11 cellular contexts compared by ENCODE assay signal in genomic region chr1:85279463-85280080, GRCh38. TPM values are rescaled to one million over a fixed set of nuclear protein-coding genes. Genes with fewer than 3 reads are reported as not detected.
DNase-seq lines count a peak whose midpoint lies in the region; ATAC-seq and TF ChIP-seq lines count a peak whose summit lies in the region.
"Had no signal": no experiment of that assay in that cellular context is flagged by ENCODE, and none has a peak within 500 bp of the region (broad histone marks: within the 10 kb centered on the region; RNA-seq: fewer than 3 reads in every experiment).

No MANE protein-coding gene starts in this region.

- H3K36me3 Mint-ChIP-seq in T-helper 2 cell treated with Interferon-gamma antibody and Interleukin-4, amounts not matched to agents 5 μg/mL and 100 μg/mL, for 36 hours (ENCODE audit: low read depth), result peaks cover 3% of the 10 kb centered on the region
- peaks cover 7% of the 10 kb centered on the region for H3K36me3 Mint-ChIP-seq in activated T-helper 2 cell treated with anti-CD3 and anti-CD28 coated beads, Interferon-gamma antibody, Interleukin-2, Interleukin-4, amounts not matched to agents 10 μg/mL and 5 μg/mL and 100 μg/mL, durations not matched to agents 14 hours and 24 hours and 36 hours (ENCODE audit: low read depth)

- intact Hi-C loops in activated T-helper 2 cell treated with anti-CD3 and anti-CD28 coated beads, Interferon-gamma antibody, Interleukin-2, Interleukin-4, amounts not matched to agents 10 μg/mL and 5 μg/mL and 100 μg/mL, durations not matched to agents 14 hours and 24 hours and 36 hours (cut with micrococcal nuclease), result loop anchor here (1.0 to 10.0 kb wide), 8 partner anchors 19 to 1132 kb away; partner anchors contain the start of genes CTBS, GNG5, ODF2L and SPATA1
- intact Hi-C loops in thyroid gland (cut with DNase I), result no loop called here

- TF ChIP-seq CTCF in thyroid gland (IDR thresholded peaks at IDR 0.05), result no peak

- peaks cover 29% of the 10 kb centered on the region for H3K4me1 Mint-ChIP-seq in T-helper 2 cell treated with Interferon-gamma antibody and Interleukin-4, amounts not matched to agents 5 μg/mL and 100 μg/mL, for 36 hours (ENCODE audit: low read depth)
- peaks cover 28% of the 10 kb centered on the region for H3K4me1 Mint-ChIP-seq in activated T-helper 2 cell treated with anti-CD3 and anti-CD28 coated beads, Interferon-gamma antibody, Interleukin-2, Interleukin-4, amounts not matched to agents 10 μg/mL and 5 μg/mL and 100 μg/mL, durations not matched to agents 14 hours and 24 hours and 36 hours (ENCODE audit: low read depth)

- no peaks in the 10 kb centered on the region for H3K9me3 ChIP-seq in thyroid gland

- H3K36me3 ChIP-seq in thyroid gland, result no peaks in the 10 kb centered on the region

- no peak for DNase-seq in T-helper 2 cell treated with Interferon-gamma antibody and Interleukin-4, amounts not matched to agents 5 μg/mL and 100 μg/mL, for 36 hours (ENCODE audit: low spot score)
- DNase-seq in T-helper 2 cell (no peak), left kidney (ENCODE audit: low read depth, low spot score) (peak; percentile 71), thyroid gland (no peak), NCI-H1417 treated with DMSO at 0.1 percent for 48 hours (lab: John Stamatoyannopoulos, UW) (no peak)
- DNase-seq in activated T-helper 2 cell treated with anti-CD3 and anti-CD28 coated beads, Interferon-gamma antibody, Interleukin-2, Interleukin-4, amounts not matched to agents 10 μg/mL and 5 μg/mL and 100 μg/mL, durations not matched to agents 14 hours and 24 hours and 36 hours (ENCODE audit: low spot score), result no peak
- DNase-seq: KG1, NCI-H69 had no signal

- peak overlapping the region; percentile 25 for H3K27ac ChIP-seq in temporal lobe (ENCODE audit: low read depth, low read length)
- H3K27ac ChIP-seq in thyroid gland, result peak overlapping the region in 1 of 3 donors; percentile 32

- WGBS in thyroid gland, 2 donors, result 70 to 80% methylated on average over 10 of the region's 10 CpGs

- no peak for TF ChIP-seq POLR2A in thyroid gland (IDR thresholded peaks at IDR 0.05)

- H3K27me3 ChIP-seq in thyroid gland, result no peaks in the 10 kb centered on the region

- peaks cover 32% of the 10 kb centered on the region for H3K27me3 Mint-ChIP-seq in T-helper 2 cell treated with Interferon-gamma antibody and Interleukin-4, amounts not matched to agents 5 μg/mL and 100 μg/mL, for 36 hours (ENCODE audit: low read depth)
- H3K27me3 Mint-ChIP-seq in activated T-helper 2 cell treated with anti-CD3 and anti-CD28 coated beads, Interferon-gamma antibody, Interleukin-2, Interleukin-4, amounts not matched to agents 10 μg/mL and 5 μg/mL and 100 μg/mL, durations not matched to agents 14 hours and 24 hours and 36 hours (ENCODE audit: low read depth), result peaks cover 23% of the 10 kb centered on the region

- H3K4me3 Mint-ChIP-seq in T-helper 2 cell treated with Interferon-gamma antibody and Interleukin-4, amounts not matched to agents 5 μg/mL and 100 μg/mL, for 36 hours, result peak overlapping the region; percentile 19
- H3K4me3 Mint-ChIP-seq in activated T-helper 2 cell treated with anti-CD3 and anti-CD28 coated beads, Interferon-gamma antibody, Interleukin-2, Interleukin-4, amounts not matched to agents 10 μg/mL and 5 μg/mL and 100 μg/mL, durations not matched to agents 14 hours and 24 hours and 36 hours (ENCODE audit: low read depth), result peak overlapping the region; percentile 15
- H3K4me3 Mint-ChIP-seq: activated naive CD4-positive, alpha-beta T cell treated with anti-CD3 and anti-CD28 coated beads, Interleukin-2, amount 10 ng/mL, durations not matched to agents 7 days and 5 days had no signal

- H3K4me1 ChIP-seq in thyroid gland, result peaks cover 4 to 13% of the 10 kb centered on the region in 2 donors

- H3K4me3 ChIP-seq in thyroid gland (replicated peaks in 1 of 3), result no peak overlapping the region

- H3K9me3 Mint-ChIP-seq in T-helper 2 cell treated with Interferon-gamma antibody and Interleukin-4, amounts not matched to agents 5 μg/mL and 100 μg/mL, for 36 hours, result no peaks in the 10 kb centered on the region
- no peaks in the 10 kb centered on the region for H3K9me3 Mint-ChIP-seq in activated T-helper 2 cell treated with anti-CD3 and anti-CD28 coated beads, Interferon-gamma antibody, Interleukin-2, Interleukin-4, amounts not matched to agents 10 μg/mL and 5 μg/mL and 100 μg/mL, durations not matched to agents 14 hours and 24 hours and 36 hours
- H3K9me3 Mint-ChIP-seq: activated naive CD4-positive, alpha-beta T cell treated with anti-CD3 and anti-CD28 coated beads, Interleukin-2, amount 10 ng/mL, durations not matched to agents 7 days and 5 days had no signal

- H3K27ac Mint-ChIP-seq in T-helper 2 cell treated with Interferon-gamma antibody and Interleukin-4, amounts not matched to agents 5 μg/mL and 100 μg/mL, for 36 hours, result peak overlapping the region; percentile 43
- no peak overlapping the region for H3K27ac Mint-ChIP-seq in activated T-helper 2 cell treated with anti-CD3 and anti-CD28 coated beads, Interferon-gamma antibody, Interleukin-2, Interleukin-4, amounts not matched to agents 10 μg/mL and 5 μg/mL and 100 μg/mL, durations not matched to agents 14 hours and 24 hours and 36 hours

- ATAC-seq in HG03039 (IDR thresholded peaks at IDR 0.05; ENCODE audit: unreplicated experiment), result no peak

RNA-seq across cellular contexts. Expression of gene BCL10, which starts 3.1 kb away (rescaled TPM):
- total RNA-seq in activated T-helper 2 cell treated with anti-CD3 and anti-CD28 coated beads, Interferon-gamma antibody, Interleukin-2, Interleukin-4, amounts not matched to agents 10 μg/mL and 5 μg/mL and 100 μg/mL, durations not matched to agents 14 hours and 24 hours and 36 hours, result 24.4 and 27.4 TPM in 2 replicates
- total RNA-seq in temporal lobe (25.3 TPM), thyroid gland (10 to 100 TPM; 13.6 to 28.5 (median 15.1) TPM)

RNA-seq across cellular contexts. Expression of gene C1orf52, which starts 20.1 kb away (rescaled TPM):
- total RNA-seq in activated T-helper 2 cell treated with anti-CD3 and anti-CD28 coated beads, Interferon-gamma antibody, Interleukin-2, Interleukin-4, amounts not matched to agents 10 μg/mL and 5 μg/mL and 100 μg/mL, durations not matched to agents 14 hours and 24 hours and 36 hours, result 23.9 and 25.8 TPM in 2 replicates
- 21.4 TPM for total RNA-seq in temporal lobe
- total RNA-seq in thyroid gland, result 10 to 100 TPM in 3 of 4 donors, 1 to 10 TPM in 1; 9.0 to 28.7 (median 17.5) TPM
